ENCODE assay signal across 20 cellular contexts in the genomic region with DNA sequence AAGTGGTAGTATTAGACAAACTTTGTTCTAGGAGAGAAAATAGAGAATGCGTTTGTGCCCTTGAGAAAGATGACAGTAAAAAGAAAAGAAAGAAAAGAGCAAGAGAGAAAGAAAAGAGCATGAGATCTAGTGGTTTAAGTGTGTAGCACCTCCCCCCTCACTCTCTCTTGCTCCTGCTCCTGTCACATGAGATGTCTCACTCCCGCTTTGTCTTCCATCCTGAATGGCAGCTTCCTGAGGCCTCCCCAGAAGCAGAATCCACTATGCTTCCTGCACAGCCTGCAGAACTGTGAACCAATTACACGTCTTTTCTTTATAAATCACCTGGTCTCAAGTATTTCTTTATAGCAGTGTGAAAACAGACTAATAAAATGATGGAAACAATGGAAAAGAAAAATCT.
"Had no signal": no experiment of that assay in that cellular context is flagged by ENCODE, and none has a peak within 500 bp of the region (broad histone marks: within the 10 kb centered on the region; RNA-seq: fewer than 3 reads in every experiment).

No MANE protein-coding gene starts in this region.

- DNase-seq: cortex of kidney; effector memory CD8-positive, alpha-beta T cell; foreskin fibroblast; gastrocnemius medialis; heart left ventricle; left ventricle myocardium superior; lower lobe of right lung; natural killer cell; right lobe of liver; small intestine; stimulated activated CD4-positive, alpha-beta T cell treated with anti-CD3 and anti-CD28 coated beads, Interleukin-15, amount 100 ng/mL, for 24 hours; stimulated activated CD4-positive, alpha-beta T cell treated with anti-CD3 and anti-CD28 coated beads, Interleukin-2, amount 100 ng/mL, for 48 hours; stimulated activated naive B cell treated with anti-CD40 and anti-IgM and Interleukin-4, amounts not matched to agents 10 μg/mL and 1 μg/mL and 100 μg/mL, for 72 hours; transverse colon; upper lobe of right lung; uterus had no signal

- H3K27me3 ChIP-seq: gastrocnemius medialis, heart left ventricle, hepatocyte, right lobe of liver, transverse colon, upper lobe of right lung, uterus had no signal

- H3K36me3 Mint-ChIP-seq: natural killer cell; stimulated activated naive B cell treated with anti-CD40 and anti-IgM and Interleukin-4, amounts not matched to agents 10 μg/mL and 1 μg/mL and 100 μg/mL, for 72 hours had no signal

- H3K9ac ChIP-seq: parathyroid adenoma had no signal

- H3K4me3 ChIP-seq: gastrocnemius medialis, heart left ventricle, hepatocyte, lower lobe of right lung, right lobe of liver, transverse colon, upper lobe of right lung, uterus had no signal

- H3K27me3 Mint-ChIP-seq: effector memory CD8-positive, alpha-beta T cell; progenitor cell of endocrine pancreas; stimulated activated naive B cell treated with anti-CD40 and anti-IgM and Interleukin-4, amounts not matched to agents 10 μg/mL and 1 μg/mL and 100 μg/mL, for 72 hours; stimulated activated naive CD8-positive, alpha-beta T cell treated with anti-CD3 and anti-CD28 coated beads, Interleukin-15, Interleukin-2, amounts not matched to agents 100 ng/mL and 50 ng/mL, for 24 hours had no signal

- H3K9me3 ChIP-seq: gastrocnemius medialis, lower lobe of right lung, right lobe of liver, transverse colon, upper lobe of right lung, uterus had no signal

- H3K27ac ChIP-seq: gastrocnemius medialis, heart left ventricle, hepatocyte, lower lobe of right lung, parathyroid adenoma, right lobe of liver, transverse colon, upper lobe of right lung, uterus had no signal

- H3K27ac Mint-ChIP-seq: effector memory CD8-positive, alpha-beta T cell; natural killer cell; progenitor cell of endocrine pancreas; stimulated activated naive B cell treated with anti-CD40 and anti-IgM and Interleukin-4, amounts not matched to agents 10 μg/mL and 1 μg/mL and 100 μg/mL, for 72 hours; stimulated activated naive CD8-positive, alpha-beta T cell treated with anti-CD3 and anti-CD28 coated beads, Interleukin-15, Interleukin-2, amounts not matched to agents 100 ng/mL and 50 ng/mL, for 24 hours had no signal

- H3K4me3 Mint-ChIP-seq: effector memory CD8-positive, alpha-beta T cell; natural killer cell; stimulated activated naive B cell treated with anti-CD40 and anti-IgM and Interleukin-4, amounts not matched to agents 10 μg/mL and 1 μg/mL and 100 μg/mL, for 72 hours; stimulated activated naive CD8-positive, alpha-beta T cell treated with anti-CD3 and anti-CD28 coated beads, Interleukin-15, Interleukin-2, amounts not matched to agents 100 ng/mL and 50 ng/mL, for 24 hours had no signal

- H2AFZ ChIP-seq: hepatocyte, parathyroid adenoma had no signal

- H3K4me1 Mint-ChIP-seq: natural killer cell; stimulated activated naive B cell treated with anti-CD40 and anti-IgM and Interleukin-4, amounts not matched to agents 10 μg/mL and 1 μg/mL and 100 μg/mL, for 72 hours had no signal

- H3K79me2 ChIP-seq: hepatocyte, parathyroid adenoma had no signal

- ATAC-seq: effector memory CD8-positive, alpha-beta T cell; gastrocnemius medialis; heart left ventricle; left ventricle myocardium superior; lower lobe of right lung; natural killer cell; right lobe of liver; stimulated activated naive B cell treated with anti-CD40 and anti-IgM and Interleukin-4, amounts not matched to agents 10 μg/mL and 1 μg/mL and 100 μg/mL, for 72 hours; upper lobe of right lung had no signal

- H3K4me2 ChIP-seq: hepatocyte had no signal

- H3K36me3 ChIP-seq: gastrocnemius medialis, heart left ventricle, lower lobe of right lung, right lobe of liver, transverse colon, upper lobe of right lung, uterus had no signal

- H3K4me1 ChIP-seq: gastrocnemius medialis, heart left ventricle, lower lobe of right lung, parathyroid adenoma, right lobe of liver, transverse colon, upper lobe of right lung, uterus had no signal
